Comparison of ENCODE assay signal across 16 cellular contexts in genomic region chr3:134477938-134478337, GRCh38. TPM values are rescaled to one million over a fixed set of nuclear protein-coding genes. Genes with fewer than 3 reads are reported as not detected.
A peak's percentile ranks its signal among the peaks of the same experiment; 100 is the strongest.
DNase-seq lines count a peak whose midpoint lies in the region; ATAC-seq and TF ChIP-seq lines count a peak whose summit lies in the region.
"Had no signal": no experiment of that assay in that cellular context is flagged by ENCODE, and none has a peak within 500 bp of the region (broad histone marks: within the 10 kb centered on the region; RNA-seq: fewer than 3 reads in every experiment).

No MANE protein-coding gene starts in this region.

- TF ChIP-seq CTCF in left ventricle myocardium inferior (IDR thresholded peaks at IDR 0.05; ENCODE audit: borderline replicate concordance): no peak
- TF ChIP-seq CTCF in chondrocyte (IDR thresholded peaks at IDR 0.05): no peak
- no peak for TF ChIP-seq CTCF in upper lobe of right lung (IDR thresholded peaks at IDR 0.05)
- no peak for TF ChIP-seq CTCF in CD8-positive, alpha-beta T cell (IDR thresholded peaks at IDR 0.05)

- H3K4me3 ChIP-seq in left ventricle myocardium inferior (no peak overlapping the region), mesodermal cell (ENCODE audit: extremely low read depth, insufficient read depth, low read length, poor library complexity, severe bottlenecking) (no peak overlapping the region), upper lobe of right lung (no peak overlapping the region)
- H3K4me3 ChIP-seq in CD8-positive, alpha-beta T cell (ENCODE audit: low read depth, low read length): no peak overlapping the region
- H3K4me3 ChIP-seq: gastroesophageal sphincter, uterus had no signal

- POLR2A ChIA-PET in CD8-positive, alpha-beta T cell (lab: Charles Lee): interaction anchor here (0.7 to 1.6 kb wide), 2 partner anchors 8 to 263 kb away, joined by 3 to 7 read pairs; partner anchors contain the start of genes ANAPC13 and CEP63

- ATAC-seq in left cardiac atrium (no peak), upper lobe of right lung (peak; percentile 9)
- ATAC-seq in stimulated activated naive CD8-positive, alpha-beta T cell treated with anti-CD3 and anti-CD28 coated beads, Interleukin-15, Interleukin-2, amounts not matched to agents 100 U/mL and 50 U/mL, for 24 hours: no peak
- ATAC-seq in CD8-positive, alpha-beta T cell: no peak
- ATAC-seq: gastroesophageal sphincter; stimulated activated naive B cell treated with anti-CD40 and anti-IgM and Interleukin-4, amounts not matched to agents 10 μg/mL and 1 μg/mL and 100 μg/mL, for 72 hours had no signal

- peak overlapping the region; percentile 79 for H3K27ac Mint-ChIP-seq in chondrocyte (ENCODE audit: unreplicated experiment)
- no peak overlapping the region for H3K27ac Mint-ChIP-seq in CD8-positive, alpha-beta T cell
- H3K27ac Mint-ChIP-seq: activated naive CD4-positive, alpha-beta T cell treated with anti-CD3 and anti-CD28 coated beads for 36 hours; stimulated activated naive B cell treated with anti-CD40 and anti-IgM and Interleukin-4, amounts not matched to agents 10 μg/mL and 1 μg/mL and 100 μg/mL, for 72 hours had no signal

- CTCF ChIA-PET in CD8-positive, alpha-beta T cell (lab: Charles Lee): interaction anchor here (1.1 to 6.4 kb wide), 4 partner anchors 8 to 265 kb away, joined by 3 to 67 read pairs (median 12); partner anchors contain the start of genes ANAPC13 and CEP63

- no peak overlapping the region for H3K4me3 Mint-ChIP-seq in chondrocyte (ENCODE audit: unreplicated experiment)
- no peak overlapping the region for H3K4me3 Mint-ChIP-seq in CD8-positive, alpha-beta T cell
- H3K4me3 Mint-ChIP-seq: activated naive CD4-positive, alpha-beta T cell treated with anti-CD3 and anti-CD28 coated beads for 36 hours; stimulated activated naive B cell treated with anti-CD40 and anti-IgM and Interleukin-4, amounts not matched to agents 10 μg/mL and 1 μg/mL and 100 μg/mL, for 72 hours had no signal

- H3K27ac ChIP-seq in left ventricle myocardium inferior (replicated peaks) (peak overlapping the region; percentile 66), mesodermal cell (ENCODE audit: low read depth, low read length, severe bottlenecking) (peak overlapping the region; percentile 50), upper lobe of right lung (peak overlapping the region; percentile 27)
- no peak overlapping the region for H3K27ac ChIP-seq in CD8-positive, alpha-beta T cell (ENCODE audit: low read depth, low read length)

- no peak for DNase-seq in left ventricle myocardium inferior
- no peak for DNase-seq in left cardiac atrium
- DNase-seq in chondrocyte (ENCODE audit: low spot score): no peak
- no peak for DNase-seq in upper lobe of right lung
- no peak for DNase-seq in stimulated activated naive CD8-positive, alpha-beta T cell treated with anti-CD3 and anti-CD28 coated beads, Interleukin-15, Interleukin-2, amounts not matched to agents 100 U/mL and 50 U/mL, for 24 hours
- DNase-seq in stimulated activated CD4-positive, alpha-beta T cell treated with anti-CD3 and anti-CD28 coated beads, Interleukin-12 subunit alpha, Interleukin-12 subunit beta, amount 100 ng/mL, for 4 hours: no peak
- no peak for DNase-seq in CD8-positive, alpha-beta T cell
- DNase-seq: 8988T; activated naive CD4-positive, alpha-beta T cell treated with anti-CD3 and anti-CD28 coated beads for 36 hours; NCI-H1092 treated with DMSO at 0.1 percent for 48 hours; retina; stimulated activated naive B cell treated with anti-CD40 and anti-IgM and Interleukin-4, amounts not matched to agents 10 μg/mL and 1 μg/mL and 100 μg/mL, for 72 hours; T-helper 1 cell; uterus had no signal

- H3K4me1 Mint-ChIP-seq in chondrocyte (ENCODE audit: low read depth): peaks cover 59% of the 10 kb centered on the region
- peaks cover 15% of the 10 kb centered on the region for H3K4me1 Mint-ChIP-seq in CD8-positive, alpha-beta T cell (ENCODE audit: low read depth)

- WGBS in mesodermal cell (ENCODE audit: insufficient coverage in 2 of 2), 2 experiments: no CpG with 5 or more reads among the region's 2 CpGs

- H3K27me3 ChIP-seq in left ventricle myocardium inferior (ENCODE audit: low read depth): no peaks in the 10 kb centered on the region
- H3K27me3 ChIP-seq in upper lobe of right lung: no peaks in the 10 kb centered on the region
- no peaks in the 10 kb centered on the region for H3K27me3 ChIP-seq in CD8-positive, alpha-beta T cell (ENCODE audit: insufficient read depth, low read length)
- H3K27me3 ChIP-seq: gastroesophageal sphincter, uterus had no signal

- no peaks in the 10 kb centered on the region for H3K9me3 Mint-ChIP-seq in chondrocyte (ENCODE audit: low read depth)
- H3K9me3 Mint-ChIP-seq in CD8-positive, alpha-beta T cell: no peaks in the 10 kb centered on the region
- H3K9me3 Mint-ChIP-seq: activated naive CD4-positive, alpha-beta T cell treated with anti-CD3 and anti-CD28 coated beads for 36 hours; stimulated activated naive B cell treated with anti-CD40 and anti-IgM and Interleukin-4, amounts not matched to agents 10 μg/mL and 1 μg/mL and 100 μg/mL, for 72 hours had no signal

- no peaks in the 10 kb centered on the region for H3K27me3 Mint-ChIP-seq in chondrocyte (ENCODE audit: low read depth)
- H3K27me3 Mint-ChIP-seq in CD8-positive, alpha-beta T cell (ENCODE audit: low read depth): no peaks in the 10 kb centered on the region
- H3K27me3 Mint-ChIP-seq: stimulated activated naive B cell treated with anti-CD40 and anti-IgM and Interleukin-4, amounts not matched to agents 10 μg/mL and 1 μg/mL and 100 μg/mL, for 72 hours had no signal

- no peaks in the 10 kb centered on the region for H3K9me3 ChIP-seq in left ventricle myocardium inferior (replicated peaks)
- H3K9me3 ChIP-seq in mesodermal cell (ENCODE audit: control insufficient read depth, low read length): no peaks in the 10 kb centered on the region
- no peaks in the 10 kb centered on the region for H3K9me3 ChIP-seq in upper lobe of right lung
- no peaks in the 10 kb centered on the region for H3K9me3 ChIP-seq in CD8-positive, alpha-beta T cell (ENCODE audit: low read length)
- H3K9me3 ChIP-seq: gastroesophageal sphincter, uterus had no signal

- peaks cover 58% of the 10 kb centered on the region for H3K4me1 ChIP-seq in left ventricle myocardium inferior
- H3K4me1 ChIP-seq in mesodermal cell (ENCODE audit: control insufficient read depth, insufficient read depth, low read length, poor library complexity, severe bottlenecking): peaks cover 28% of the 10 kb centered on the region
- H3K4me1 ChIP-seq in upper lobe of right lung: peaks cover 28% of the 10 kb centered on the region
- H3K4me1 ChIP-seq in CD8-positive, alpha-beta T cell (ENCODE audit: insufficient read depth, low read length): peaks cover 10% of the 10 kb centered on the region
- H3K4me1 ChIP-seq: uterus had no signal

- H3K36me3 ChIP-seq in left ventricle myocardium inferior (peaks cover 52% of the 10 kb centered on the region), mesodermal cell (ENCODE audit: control insufficient read depth, insufficient read depth, low read length) (peaks cover 56% of the 10 kb centered on the region), upper lobe of right lung (peaks cover 55% of the 10 kb centered on the region)
- H3K36me3 ChIP-seq in CD8-positive, alpha-beta T cell (ENCODE audit: insufficient read depth, low read length): peaks cover 61% of the 10 kb centered on the region
- H3K36me3 ChIP-seq: uterus had no signal

- peaks cover 15% of the 10 kb centered on the region for H3K36me3 Mint-ChIP-seq in chondrocyte (ENCODE audit: low read depth)
- H3K36me3 Mint-ChIP-seq in CD8-positive, alpha-beta T cell: peaks cover 71% of the 10 kb centered on the region

- intact Hi-C loops in left ventricle myocardium inferior (cut with micrococcal nuclease) (loop anchor here (10.0 kb wide), 1 partner anchor 283 kb away; no protein-coding TSS in a partner anchor), left cardiac atrium (cut with DNase I) (loop anchor here in 1 of 2 donors (10.0 kb wide), 1 partner anchor 103 kb away; the partner anchor contains the start of gene AMOTL2), upper lobe of right lung (cut with DNase I) (no loop called here)
- intact Hi-C loops in CD8-positive, alpha-beta T cell (cut with DNase I, micrococcal nuclease): no loop called here

RNA-seq across cellular contexts. Expression of gene ANAPC13, which starts 7.8 kb away (rescaled TPM):
- total RNA-seq in left ventricle myocardium inferior (76.4 TPM), left cardiac atrium (10 to 100 TPM; 63.2 to 83.9 TPM), chondrocyte (66.8 to 86.0 TPM (median 81.3 TPM) in 3 replicates), upper lobe of right lung (58.1 TPM)
- 67.9 TPM for polyA plus RNA-seq in mesodermal cell (2013, experiment 1 of 2)
- polyA plus RNA-seq in mesodermal cell (2013, experiment 2 of 2): 72.7 TPM
- total RNA-seq in CD8-positive, alpha-beta T cell: 10 to 100 TPM; 15.5 to 15.9 TPM

RNA-seq across cellular contexts. Expression of gene CEP63, which starts 7.9 kb away (rescaled TPM):
- total RNA-seq in left ventricle myocardium inferior (34.7 TPM), left cardiac atrium (10 to 100 TPM; 30.2 to 31.7 TPM), chondrocyte (23.2 to 25.5 TPM (median 24.8 TPM) in 3 replicates), upper lobe of right lung (22.1 TPM)
- polyA plus RNA-seq in mesodermal cell (2013, experiment 1 of 2): 25.3 TPM
- 28.3 TPM for polyA plus RNA-seq in mesodermal cell (2013, experiment 2 of 2)
- total RNA-seq in CD8-positive, alpha-beta T cell: 10 to 100 TPM; 14.6 to 16.9 TPM
